ENCODE assay signal across 23 cellular contexts in the genomic region with DNA sequence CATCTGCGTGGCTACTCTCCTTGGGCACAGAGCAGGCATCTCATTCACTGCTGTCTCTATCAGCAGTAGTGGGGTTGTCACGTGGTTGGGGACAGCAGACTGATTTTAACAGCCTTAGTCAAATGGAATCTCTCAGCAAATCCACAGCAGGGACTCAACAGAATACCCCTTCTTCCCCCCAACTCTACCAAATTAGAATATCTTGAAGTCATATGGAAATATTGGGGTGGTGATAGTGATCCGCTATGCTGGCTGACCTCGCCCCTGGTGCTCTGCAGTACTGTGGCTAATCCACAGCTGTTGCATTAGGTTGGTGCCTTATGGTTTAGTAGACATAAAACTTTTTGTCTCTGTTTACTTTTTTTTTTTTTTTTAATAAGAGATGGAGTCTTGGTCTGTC.
"Had no signal": no experiment of that assay in that cellular context is flagged by ENCODE, and none has a peak within 500 bp of the region (broad histone marks: within the 10 kb centered on the region; RNA-seq: fewer than 3 reads in every experiment).

No MANE protein-coding gene starts in this region.

- H3K36me3 ChIP-seq: brain microvascular endothelial cell had no signal

- H3K27ac Mint-ChIP-seq: activated CD4-positive, alpha-beta memory T cell treated with anti-CD3 and anti-CD28 coated beads, Interleukin-2, amount 10 ng/mL, durations not matched to agents 7 days and 5 days; activated CD4-positive, alpha-beta T cell treated with anti-CD3 and anti-CD28 coated beads, Interleukin-2, amount 10 ng/mL, durations not matched to agents 7 days and 5 days; activated naive CD4-positive, alpha-beta T cell treated with anti-CD3 and anti-CD28 coated beads, Interleukin-2, amount 10 ng/mL, durations not matched to agents 7 days and 5 days; activated naive CD8-positive, alpha-beta T cell; activated T-cell treated with anti-CD3 and anti-CD28 coated beads, Interleukin-2, amount 50 U/mL, for 24 hours; activated T-cell treated with anti-CD3 and anti-CD28 coated beads, Interleukin-2, amount 50 U/mL, for 72 hours had no signal

- H3K27me3 Mint-ChIP-seq: activated CD4-positive, alpha-beta memory T cell treated with anti-CD3 and anti-CD28 coated beads, Interleukin-2, amount 10 ng/mL, durations not matched to agents 7 days and 5 days; activated naive CD8-positive, alpha-beta T cell; activated T-cell treated with anti-CD3 and anti-CD28 coated beads, Interleukin-2, amount 50 U/mL, for 24 hours had no signal

- H3K9me3 Mint-ChIP-seq: activated CD4-positive, alpha-beta memory T cell treated with anti-CD3 and anti-CD28 coated beads, Interleukin-2, amount 10 ng/mL, durations not matched to agents 7 days and 5 days; activated CD4-positive, alpha-beta T cell treated with anti-CD3 and anti-CD28 coated beads, Interleukin-2, amount 10 ng/mL, durations not matched to agents 7 days and 5 days; activated naive CD4-positive, alpha-beta T cell treated with anti-CD3 and anti-CD28 coated beads, Interleukin-2, amount 10 ng/mL, durations not matched to agents 7 days and 5 days; activated T-cell treated with anti-CD3 and anti-CD28 coated beads, Interleukin-2, amount 50 U/mL, for 24 hours; activated T-cell treated with anti-CD3 and anti-CD28 coated beads, Interleukin-2, amount 50 U/mL, for 72 hours had no signal

- H3K4me1 Mint-ChIP-seq: activated CD4-positive, alpha-beta memory T cell treated with anti-CD3 and anti-CD28 coated beads, Interleukin-2, amount 10 ng/mL, durations not matched to agents 7 days and 5 days had no signal

- H3K4me3 Mint-ChIP-seq: activated CD4-positive, alpha-beta memory T cell treated with anti-CD3 and anti-CD28 coated beads, Interleukin-2, amount 10 ng/mL, durations not matched to agents 7 days and 5 days; activated CD4-positive, alpha-beta T cell treated with anti-CD3 and anti-CD28 coated beads, Interleukin-2, amount 10 ng/mL, durations not matched to agents 7 days and 5 days; activated naive CD4-positive, alpha-beta T cell treated with anti-CD3 and anti-CD28 coated beads, Interleukin-2, amount 10 ng/mL, durations not matched to agents 7 days and 5 days; activated naive CD8-positive, alpha-beta T cell; activated T-cell treated with anti-CD3 and anti-CD28 coated beads, Interleukin-2, amount 50 U/mL, for 24 hours; activated T-cell treated with anti-CD3 and anti-CD28 coated beads, Interleukin-2, amount 50 U/mL, for 72 hours had no signal

- H3K27ac ChIP-seq: brain microvascular endothelial cell had no signal

- ATAC-seq: activated T-cell treated with anti-CD3 and anti-CD28 coated beads, Interleukin-2, amount 50 U/mL, for 72 hours; esophagus mucosa had no signal

- H3K36me3 Mint-ChIP-seq: activated naive CD4-positive, alpha-beta T cell treated with anti-CD3 and anti-CD28 coated beads, Interleukin-2, amount 10 ng/mL, durations not matched to agents 7 days and 5 days had no signal

- H3K27me3 ChIP-seq: brain microvascular endothelial cell had no signal

- DNase-seq: activated CD4-positive, alpha-beta memory T cell treated with anti-CD3 and anti-CD28 coated beads, Interleukin-2, amount 10 ng/mL, durations not matched to agents 7 days and 5 days; activated CD4-positive, alpha-beta T cell treated with anti-CD3 and anti-CD28 coated beads for 1 hour; activated CD4-positive, alpha-beta T cell treated with anti-CD3 and anti-CD28 coated beads for 4 hours; activated CD4-positive, alpha-beta T cell treated with anti-CD3 and anti-CD28 coated beads, Interleukin-2, amount 10 ng/mL, durations not matched to agents 7 days and 5 days; activated CD4-positive, alpha-beta T cell treated with anti-CD3 and anti-CD28 coated beads, Interleukin-2, amount 50 U/mL, for 4 hours; activated CD8-positive, alpha-beta memory T cell treated with anti-CD3 and anti-CD28 coated beads, Interleukin-2, amount 50 U/mL, for 48 hours; activated gamma-delta T cell; activated naive CD4-positive, alpha-beta T cell; activated naive CD4-positive, alpha-beta T cell treated with anti-CD3 and anti-CD28 coated beads, Interleukin-2, amount 10 ng/mL, durations not matched to agents 7 days and 5 days; activated T-cell treated with anti-CD3 and anti-CD28 coated beads for 4 hours; activated T-cell treated with anti-CD3 and anti-CD28 coated beads, Interleukin-2, amount 50 U/mL, for 24 hours; activated T-cell treated with anti-CD3 and anti-CD28 coated beads, Interleukin-2, amount 50 U/mL, for 72 hours; amniotic stem cell; anterior cingulate cortex; brain microvascular endothelial cell; caudate nucleus; cortex of kidney; dermis blood vessel endothelial cell; effector CD8-positive, alpha-beta T cell; foreskin fibroblast; T-helper 2 cell had no signal
